8 cellular contexts compared by ENCODE assay signal in the genomic region with DNA sequence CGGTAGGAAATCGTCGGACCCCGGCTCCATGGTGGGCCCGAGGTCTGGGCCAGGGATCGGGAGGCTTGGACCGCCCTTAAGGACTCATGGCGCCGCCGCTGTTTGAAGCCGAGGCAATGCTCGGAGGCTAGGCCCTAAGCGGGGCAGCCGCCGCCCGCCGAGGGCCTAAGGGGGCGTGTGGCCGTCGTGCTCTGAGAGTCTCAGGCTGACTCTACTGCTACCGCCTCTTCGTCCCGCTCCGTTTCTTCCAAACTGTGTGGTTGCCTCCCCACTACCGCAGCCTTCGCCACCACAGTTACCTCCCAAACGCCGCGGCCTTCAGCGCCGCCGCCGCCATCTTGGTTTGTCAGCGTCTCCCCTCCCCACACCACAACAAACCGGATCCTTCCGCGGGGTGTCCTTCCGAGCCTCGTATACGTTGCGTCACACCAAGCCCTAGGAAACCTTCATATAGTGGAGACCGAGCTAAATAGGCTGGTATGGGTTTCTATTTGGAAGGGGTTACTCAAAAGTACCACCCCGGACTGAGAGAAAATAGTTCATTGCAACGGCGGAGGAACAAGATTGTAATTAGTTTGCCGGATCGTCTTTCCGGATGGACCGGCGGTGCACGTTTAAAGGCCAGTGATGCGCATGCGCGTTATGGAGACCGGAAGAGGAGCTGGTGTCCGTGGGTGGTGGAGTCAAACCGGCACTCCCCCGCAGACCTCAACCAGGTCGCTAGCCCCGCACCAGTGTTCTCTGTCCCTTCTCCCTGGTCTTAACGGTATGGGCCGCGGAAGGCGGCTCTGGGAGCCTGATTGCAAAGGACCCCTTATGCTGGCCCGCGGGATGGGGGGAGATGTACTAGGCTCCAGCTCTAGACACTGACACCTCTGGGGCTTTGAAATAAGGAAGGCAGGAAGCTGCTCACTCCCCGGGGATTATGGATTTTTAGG.
DNase-seq lines count a peak whose midpoint lies in the region; ATAC-seq and TF ChIP-seq lines count a peak whose summit lies in the region.

KDM5C (minus strand) TSS at position 348 of the 938 bp plus-strand sequence; CDS start at position 30, 318 bp downstream.

- H3K79me2 ChIP-seq in DND-41 (ENCODE audit: insufficient read depth, low read length) (peaks cover 52% of the 10 kb centered on the region), Loucy (ENCODE audit: insufficient read depth, low read length) (peaks cover 54% of the 10 kb centered on the region)

- peak within 1 kb of the TSS; percentile 84 to 87 for H3K4me3 ChIP-seq in DND-41 (ENCODE audit: low read depth in 1 of 2, low read length in 2 of 2)
- H3K4me3 ChIP-seq in Loucy (ENCODE audit: low read length, poor library complexity, severe bottlenecking) = peak within 1 kb of the TSS; percentile 79
- H3K4me3 ChIP-seq in fibroblast of pulmonary artery (replicated peaks; ENCODE audit: low read depth, low read length) = peak within 1 kb of the TSS; percentile 79

- peaks cover 24% of the 10 kb centered on the region for H3K4me1 Mint-ChIP-seq in nephron
- H3K4me1 Mint-ChIP-seq in stimulated activated naive CD8-positive, alpha-beta T cell treated with anti-CD3 and anti-CD28 coated beads, Interleukin-15, Interleukin-2, amounts not matched to agents 100 ng/mL and 50 ng/mL, for 24 hours (ENCODE audit: low read depth) = peaks cover 38% of the 10 kb centered on the region

- H4K20me1 ChIP-seq in DND-41 (ENCODE audit: insufficient read depth, low read length) (peaks cover 41% of the 10 kb centered on the region), Loucy (ENCODE audit: insufficient read depth, low read length, poor library complexity, severe bottlenecking) (peaks cover 35% of the 10 kb centered on the region)

- no peaks in the 10 kb centered on the region for H3F3A ChIP-seq in Loucy (ENCODE audit: low read depth)

- peak; percentile 86 for DNase-seq in DND-41
- DNase-seq in GOT3 (lab: John Stamatoyannopoulos, UW) = peak; percentile 45
- DNase-seq in activated T-helper 9 cell treated with anti-CD3 and anti-CD28 coated beads, Interleukin-2, amount 50 U/mL, for 16 hours (ENCODE audit: low read depth) = peak; percentile 91
- DNase-seq in fibroblast of pulmonary artery (ENCODE audit: low read depth) = peak; percentile 93

- H3K4me3 Mint-ChIP-seq in nephron = peak within 1 kb of the TSS; percentile 96 to 99 (median 98)
- peak within 1 kb of the TSS; percentile 94 for H3K4me3 Mint-ChIP-seq in stimulated activated naive CD8-positive, alpha-beta T cell treated with anti-CD3 and anti-CD28 coated beads, Interleukin-15, Interleukin-2, amounts not matched to agents 100 ng/mL and 50 ng/mL, for 24 hours

- H3K4me1 ChIP-seq in DND-41 (ENCODE audit: insufficient read depth, low read length) (peaks cover 44% of the 10 kb centered on the region), Loucy (ENCODE audit: insufficient read depth, low read length, poor library complexity, severe bottlenecking) (peaks cover 21% of the 10 kb centered on the region)

- peak within 1 kb of the TSS; percentile 100 for H3K27ac ChIP-seq in DND-41 (ENCODE audit: low read length)

- H3K27me3 ChIP-seq in DND-41 (ENCODE audit: insufficient read depth, low read length, poor library complexity) = no peaks in the 10 kb centered on the region
- H3K27me3 ChIP-seq in Loucy (ENCODE audit: insufficient read depth, low read length, poor library complexity, severe bottlenecking) = peaks cover 4% of the 10 kb centered on the region

- peak within 1 kb of the TSS; percentile 99 to 100 (median 99) for H3K27ac Mint-ChIP-seq in nephron
- peak within 1 kb of the TSS; percentile 99 for H3K27ac Mint-ChIP-seq in stimulated activated naive CD8-positive, alpha-beta T cell treated with anti-CD3 and anti-CD28 coated beads, Interleukin-15, Interleukin-2, amounts not matched to agents 100 ng/mL and 50 ng/mL, for 24 hours

- peak; percentile 85 for TF ChIP-seq POLR2A in Raji (IDR thresholded peaks at IDR 0.05; ENCODE audit: insufficient read depth, low read depth, low read length)

- H3K4me2 ChIP-seq in DND-41 (ENCODE audit: insufficient read depth, low read length) = peak within 1 kb of the TSS; percentile 82
- H3K4me2 ChIP-seq in Loucy (ENCODE audit: low read depth, low read length, poor library complexity, severe bottlenecking) = peak within 1 kb of the TSS; percentile 98

- H3K9ac ChIP-seq in DND-41 (ENCODE audit: low read depth, low read length) = peak within 1 kb of the TSS; percentile 94
- peak within 1 kb of the TSS; percentile 98 for H3K9ac ChIP-seq in Loucy (ENCODE audit: low read depth, low read length, poor library complexity, severe bottlenecking)

- peaks cover 35% of the 10 kb centered on the region for H3K36me3 ChIP-seq in DND-41 (ENCODE audit: insufficient read depth, low read length)
- peaks cover 5% of the 10 kb centered on the region; the same call in 1 of the 2 replicates for H3K36me3 ChIP-seq in Loucy (ENCODE audit: insufficient read depth, low read length)

- no peaks in the 10 kb centered on the region for H3K9me2 ChIP-seq in Loucy (replicated peaks; ENCODE audit: low read depth, low read length)

- H2AFZ ChIP-seq in DND-41 (ENCODE audit: low read depth, low read length) (peak within 1 kb of the TSS; percentile 98), Loucy (ENCODE audit: low read length) (peak within 1 kb of the TSS; percentile 100)

- H3K9me3 Mint-ChIP-seq in nephron = peaks cover 2% of the 10 kb centered on the region
- H3K9me3 Mint-ChIP-seq in stimulated activated naive CD8-positive, alpha-beta T cell treated with anti-CD3 and anti-CD28 coated beads, Interleukin-15, Interleukin-2, amounts not matched to agents 100 ng/mL and 50 ng/mL, for 24 hours = no peaks in the 10 kb centered on the region

- no peaks in the 10 kb centered on the region for H3K9me3 ChIP-seq in DND-41 (ENCODE audit: insufficient read depth, low read length, severe bottlenecking)
- no peaks in the 10 kb centered on the region for H3K9me3 ChIP-seq in Loucy (ENCODE audit: insufficient read depth, low read depth, low read length)

- no peaks in the 10 kb centered on the region for H3K27me3 Mint-ChIP-seq in nephron (ENCODE audit: low read depth)
- no peaks in the 10 kb centered on the region for H3K27me3 Mint-ChIP-seq in stimulated activated naive CD8-positive, alpha-beta T cell treated with anti-CD3 and anti-CD28 coated beads, Interleukin-15, Interleukin-2, amounts not matched to agents 100 ng/mL and 50 ng/mL, for 24 hours

- peak; percentile 81 for ATAC-seq in DND-41 (ENCODE audit: insufficient read depth, low read depth)

- H3K36me3 Mint-ChIP-seq in nephron (ENCODE audit: low read depth) = peaks cover 10% of the 10 kb centered on the region
- peaks cover 19% of the 10 kb centered on the region for H3K36me3 Mint-ChIP-seq in stimulated activated naive CD8-positive, alpha-beta T cell treated with anti-CD3 and anti-CD28 coated beads, Interleukin-15, Interleukin-2, amounts not matched to agents 100 ng/mL and 50 ng/mL, for 24 hours (ENCODE audit: low read depth)

- TF ChIP-seq CTCF in DND-41 (IDR thresholded peaks at IDR 0.05; ENCODE audit: borderline replicate concordance, extremely low read depth, low read length, poor library complexity, severe bottlenecking) (no peak), Loucy (conservative IDR thresholded peaks at IDR 0.05; ENCODE audit: low read length) (no peak), fibroblast of pulmonary artery (IDR thresholded peaks at IDR 0.05; ENCODE audit: low read length, missing control alignments) (no peak), nephron (IDR thresholded peaks at IDR 0.05; ENCODE audit: unreplicated experiment in 3 of 3) (no peak)

Comparison
In these comparisons a context has a peak if more than half of its experiments do, and no peak if none do; other contexts are left out.
1. Peak in every context shown above with its lines: DNase-seq, ATAC-seq, H3K4me3 ChIP-seq and H3K27ac ChIP-seq.